In genomic region chr7:137081694-137082093, GRCh38 we compare ENCODE assay signal across 2 cellular contexts.
TF ChIP-seq lines count a peak whose summit lies in the region.

No MANE protein-coding gene starts in this region.

TF ChIP-seq in liver, 16 proteins besides CTCF, POLR2A, EP300 and RAD21 (continued from another document):
- TF ChIP-seq HNF4A (conservative IDR thresholded peaks at IDR 0.05) (peak in 1 of 2 donors; percentile 26), TAF1 (conservative IDR thresholded peaks at IDR 0.05) (no peak), RXRA (IDR thresholded peaks at IDR 0.05) (no peak), JUND (IDR thresholded peaks at IDR 0.05) (no peak), NR2F2 (IDR thresholded peaks at IDR 0.05) (peak; percentile 40), FOXA1 (IDR thresholded peaks at IDR 0.05) (no peak), YY1 (IDR thresholded peaks at IDR 0.05) (no peak)
- TF ChIP-seq, protein P1, sequence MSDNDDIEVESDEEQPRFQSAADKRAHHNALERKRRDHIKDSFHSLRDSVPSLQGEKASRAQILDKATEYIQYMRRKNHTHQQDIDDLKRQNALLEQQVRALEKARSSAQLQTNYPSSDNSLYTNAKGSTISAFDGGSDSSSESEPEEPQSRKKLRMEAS (IDR thresholded peaks at IDR 0.05) = peak; percentile 17

TF ChIP-seq in HepG2, 621 proteins besides CTCF, POLR2A, EP300 and RAD21 (continued from another document):
- TF ChIP-seq, protein P2, sequence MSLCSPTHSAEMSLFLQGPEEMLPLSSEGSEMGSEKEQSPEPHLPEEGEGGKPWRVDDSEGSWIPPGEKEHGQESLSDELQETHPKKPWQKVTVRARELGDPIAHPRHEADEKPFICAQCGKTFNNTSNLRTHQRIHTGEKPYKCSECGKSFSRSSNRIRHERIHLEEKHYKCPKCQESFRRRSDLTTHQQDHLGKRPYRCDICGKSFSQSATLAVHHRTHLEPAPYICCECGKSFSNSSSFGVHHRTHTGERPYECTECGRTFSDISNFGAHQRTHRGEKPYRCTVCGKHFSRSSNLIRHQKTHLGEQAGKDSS (CRISPR knock-in tag; IDR thresholded peaks at IDR 0.05; ENCODE audit: borderline replicate concordance, low read depth) = no peak
- TF ChIP-seq ZBTB42 (CRISPR knock-in tag; IDR thresholded peaks at IDR 0.05) (no peak), TCF7L2 (IDR thresholded peaks at IDR 0.05; ENCODE audit: low read depth, low read length) (no peak), ZNF546 (CRISPR knock-in tag; conservative IDR thresholded peaks at IDR 0.05) (no peak), ZFP62 (CRISPR knock-in tag; IDR thresholded peaks at IDR 0.05) (no peak)
TF ChIP-seq in HepG2: peak in this region for 0.
